Comparison of ENCODE assay signal across 29 cellular contexts in genomic region chr19:50181121-50181520, GRCh38. TPM values are rescaled to one million over a fixed set of nuclear protein-coding genes. Genes with fewer than 3 reads are reported as not detected.
DNase-seq lines count a peak whose midpoint lies in the region; ATAC-seq, FAIRE-seq and TF ChIP-seq lines count a peak whose summit lies in the region.
"Had no signal": no experiment of that assay in that cellular context is flagged by ENCODE, and none has a peak within 500 bp of the region (broad histone marks: within the 10 kb centered on the region; RNA-seq: fewer than 3 reads in every experiment).

No MANE protein-coding gene starts in this region.

- ATAC-seq in HepG2 (no peak), right lobe of liver (no peak), K562 (no peak)

- FAIRE-seq in HepG2 (lab: Jason Lieb, UNC) (no peak), K562 (lab: Jason Lieb, UNC) (no peak)
- FAIRE-seq: GM12891, RCC 7860 had no signal

- H3K4me1 ChIP-seq in HepG2 (ENCODE audit: insufficient read depth, low read length): no peaks in the 10 kb centered on the region
- no peaks in the 10 kb centered on the region for H3K4me1 ChIP-seq in right lobe of liver
- H3K4me1 ChIP-seq in K562 (replicated peaks in 1 of 2; ENCODE audit: control insufficient read depth in 2 of 2, insufficient read depth in 2 of 2, low read length in 2 of 2): no peaks in the 10 kb centered on the region
- no peaks in the 10 kb centered on the region for H3K4me1 ChIP-seq in uterus
- H3K4me1 ChIP-seq: Caco-2 had no signal

- DNase-seq in HepG2 (ENCODE audit: low spot score): no peak
- no peak for DNase-seq in right lobe of liver
- no peak for DNase-seq in K562 (ENCODE audit: extremely low read depth in 1 of 4, low spot score in 3 of 4)
- DNase-seq in left kidney (ENCODE audit: low read depth, low spot score): peak; percentile 40
- no peak for DNase-seq in uterus
- no peak for DNase-seq in NCI-H187 (lab: John Stamatoyannopoulos, UW)
- no peak for DNase-seq in activated naive CD4-positive, alpha-beta T cell (lab: John Stamatoyannopoulos, UW)
- DNase-seq: C1 segment of cervical spinal cord; Caco-2; CD4-positive, alpha-beta memory T cell; DMS 273 treated with DMSO at 0.1 percent for 48 hours; DMS79; EL; GDM1; H7; KG1; MG63; NCI-H1436 treated with DMSO at 0.1 percent for 48 hours; NCI-H1930; NCI-H2107; NCI-H524 treated with DMSO at 0.1 percent for 48 hours; NCI-H82; SIG-M5 had no signal

- no peaks in the 10 kb centered on the region for H3K79me2 ChIP-seq in HepG2 (ENCODE audit: insufficient read depth, low read length)
- H3K79me2 ChIP-seq in K562 (ENCODE audit: control insufficient read depth, insufficient read depth, low read length): no peaks in the 10 kb centered on the region

- TF ChIP-seq POLR2A in HepG2 (IDR thresholded peaks at IDR 0.05; ENCODE audit: insufficient read depth in 1 of 2, low read depth in 2 of 2, low read length in 2 of 2): no peak
- TF ChIP-seq POLR2A in right lobe of liver (IDR thresholded peaks at IDR 0.05): no peak
- no peak for TF ChIP-seq POLR2A in K562 (conservative IDR thresholded peaks at IDR 0.05)
- TF ChIP-seq POLR2A in uterus (IDR thresholded peaks at IDR 0.05): no peak

- H3K9me3 ChIP-seq in HepG2 (ENCODE audit: low read length) (no peaks in the 10 kb centered on the region), right lobe of liver (no peaks in the 10 kb centered on the region), K562 (replicated peaks; ENCODE audit: control insufficient read depth, insufficient read depth, low read depth, low read length) (no peaks in the 10 kb centered on the region), uterus (peaks cover 0 to 3% of the 10 kb centered on the region in 2 donors)
- H3K9me3 ChIP-seq: MG63 had no signal

- POLR2A ChIA-PET in HepG2 (lab: Yijun Ruan, JAX) (no interaction called here), K562 (lab: Yijun Ruan, JAX) (interaction anchor here (1.4 kb wide), 1 partner anchor 8 kb away, joined by 4 read pairs; no protein-coding TSS in a partner anchor)

- no peaks in the 10 kb centered on the region for H3K9me1 ChIP-seq in K562 (ENCODE audit: control insufficient read depth, insufficient read depth, low read length)

- H3K4me2 ChIP-seq in HepG2 (ENCODE audit: low read depth, low read length): no peak overlapping the region
- no peak overlapping the region for H3K4me2 ChIP-seq in K562 (ENCODE audit: insufficient read depth, low read length)

- no TSS peak for BruUV-seq in HepG2 (replicated peaks; lab: Mats Ljungman, UMichigan)
- no TSS peak for BruUV-seq in K562 (replicated peaks; lab: Mats Ljungman, UMichigan)

- CTCF ChIA-PET in HepG2 (lab: Yijun Ruan, JAX; ENCODE audit: low intra/inter-chr PET ratio, low total read pairs): no interaction called here
- CTCF ChIA-PET in K562 (lab: Yijun Ruan, JAX; ENCODE audit: low intra/inter-chr PET ratio): interaction anchor here (0.6 kb wide), 1 partner anchor 56 kb away, joined by 3 read pairs; no protein-coding TSS in a partner anchor

- in situ Hi-C loops in HepG2 (cut with HindIII; ENCODE audit: extremely low pct_ligation_motif_present, low pct_unique_long_range_greater_than_20kb) (no loop called here), K562 (cut with MboI) (no loop called here)

- intact Hi-C loops in HepG2 (cut with micrococcal nuclease; ENCODE audit: unreplicated experiment) (no loop called here), right lobe of liver (cut with DNase I) (no loop called here), K562 (cut with micrococcal nuclease) (no loop called here), uterus (cut with DNase I; ENCODE audit: low total_unique reads) (no loop called here)

- no peak overlapping the region for H2AFZ ChIP-seq in HepG2 (ENCODE audit: low read length)
- H2AFZ ChIP-seq in K562 (ENCODE audit: low read depth, low read length): no peak overlapping the region

- H3K9ac ChIP-seq in HepG2 (ENCODE audit: insufficient read depth, low read depth, low read length) (no peak overlapping the region), K562 (ENCODE audit: insufficient read depth in 1 of 2, low read depth in 2 of 2, low read length in 2 of 2) (no peak overlapping the region)

- H4K20me1 ChIP-seq in HepG2 (ENCODE audit: insufficient read depth, low read length) (no peaks in the 10 kb centered on the region), K562 (replicated peaks; ENCODE audit: control insufficient read depth, insufficient read depth, low read length) (no peaks in the 10 kb centered on the region)

- TF ChIP-seq CTCF in HepG2 (CRISPR knock-in tag; IDR thresholded peaks at IDR 0.05) (no peak), right lobe of liver (IDR thresholded peaks at IDR 0.05) (no peak), K562 (IDR thresholded peaks at IDR 0.05 in 2 of 3, conservative IDR thresholded peaks at IDR 0.05 in 1 of 3; ENCODE audit: insufficient read depth in 2 of 3, low read depth in 1 of 3, low read length in 3 of 3) (no peak), uterus (IDR thresholded peaks at IDR 0.05) (no peak)

- no peak overlapping the region for H3K4me3 ChIP-seq in HepG2 (replicated peaks in 1 of 3; ENCODE audit: insufficient read depth in 1 of 3, low read depth in 2 of 3, low read length in 3 of 3)
- no peak overlapping the region for H3K4me3 ChIP-seq in right lobe of liver
- H3K4me3 ChIP-seq in K562: no peak overlapping the region
- no peak overlapping the region for H3K4me3 ChIP-seq in uterus
- H3K4me3 ChIP-seq: MG63, SK-N-MC had no signal

- H3K27me3 ChIP-seq in HepG2 (ENCODE audit: control insufficient read depth in 1 of 2, insufficient read depth in 2 of 2, low read length in 2 of 2) (peaks cover 0 to 2% of the 10 kb centered on the region in 2 experiments; a peak in 1 of 5 replicates), right lobe of liver (no peaks in the 10 kb centered on the region), K562 (ENCODE audit: control insufficient read depth in 2 of 2, insufficient read depth in 2 of 2, low read length in 2 of 2) (no peaks in the 10 kb centered on the region; a peak in 1 of 5 replicates), uterus (no peaks in the 10 kb centered on the region)

- 22% methylated on average over 5 of the region's 5 CpGs for WGBS in HepG2 (ENCODE audit: low lambda C conversion rate)
- WGBS in right lobe of liver (ENCODE audit: insufficient coverage, low coverage, low lambda C conversion rate, missing lambda C conversion rate): 49% methylated on average over 5 of the region's 5 CpGs
- WGBS in K562 (ENCODE audit: insufficient coverage, low coverage, missing lambda C conversion rate): 7% methylated on average over 5 of the region's 5 CpGs

- TF ChIP-seq EP300 in HepG2 (IDR thresholded peaks at IDR 0.05; ENCODE audit: low read depth in 2 of 2, low read length in 2 of 2): no peak
- no peak for TF ChIP-seq EP300 in HepG2 (CRISPR knock-in tag; IDR thresholded peaks at IDR 0.05; ENCODE audit: borderline replicate concordance)
- TF ChIP-seq EP300 in K562 (IDR thresholded peaks at IDR 0.05; ENCODE audit: low read length): no peak

- TF ChIP-seq RAD21 in HepG2 (CRISPR knock-in tag; IDR thresholded peaks at IDR 0.05) (no peak), K562 (CRISPR knock-in tag; conservative IDR thresholded peaks at IDR 0.05 in 1 of 2, IDR thresholded peaks at IDR 0.05 in 1 of 2) (no peak)

- H3K36me3 ChIP-seq in HepG2 (replicated peaks in 1 of 2; ENCODE audit: control insufficient read depth in 1 of 2, insufficient read depth in 2 of 2, low read length in 2 of 2): no peaks in the 10 kb centered on the region
- H3K36me3 ChIP-seq in right lobe of liver: no peaks in the 10 kb centered on the region
- no peaks in the 10 kb centered on the region for H3K36me3 ChIP-seq in K562 (ENCODE audit: control insufficient read depth, insufficient read depth, low read length)
- no peaks in the 10 kb centered on the region for H3K36me3 ChIP-seq in uterus
- H3K36me3 ChIP-seq: MG63 had no signal

- H3K27ac ChIP-seq in HepG2 (ENCODE audit: extremely low read length, insufficient read depth, low read length): no peak overlapping the region
- no peak overlapping the region for H3K27ac ChIP-seq in right lobe of liver
- H3K27ac ChIP-seq in K562 (ENCODE audit: extremely low read depth, low read depth, low read length): no peak overlapping the region
- H3K27ac ChIP-seq in uterus: no peak overlapping the region
- H3K27ac ChIP-seq: SK-N-MC had no signal

RNA-seq across cellular contexts. Expression of gene IZUMO2, which starts 18.0 kb away (rescaled TPM):
- total RNA-seq in HepG2 (2016; rRNA removed; fragmentation: Illumina TruSeq; extraction: Trizol) (not detected in 2 replicates), right lobe of liver (not detected), K562 (2014; rRNA removed) (not detected in 2 replicates), K562 (2014; rRNA removed; fragmentation: Illumina TruSeq; extraction: Trizol) (not detected in 2 replicates), K562 (2015; rRNA removed; fragmentation: Illumina TruSeq; extraction: Trizol) (not detected in 2 replicates), K562 (2021) (not detected in 2 replicates), uterus (not detected)
- not detected in 2 replicates for total RNA-seq in HepG2 (2016; cell fraction: cytosol; rRNA removed; fragmentation: Illumina TruSeq; extraction: Trizol; ENCODE audit: low read depth)
- total RNA-seq in HepG2 (2016; cell fraction: insoluble cytoplasmic fraction; rRNA removed; fragmentation: Illumina TruSeq; extraction: Trizol): not detected in 2 replicates
- not detected in 2 replicates for total RNA-seq in HepG2 (2016; cell fraction: membrane; rRNA removed; fragmentation: Illumina TruSeq; extraction: Trizol)
- not detected in 2 replicates for total RNA-seq in HepG2 (2016; cell fraction: nucleus; rRNA removed; fragmentation: Illumina TruSeq; extraction: Trizol)
- polyA plus RNA-seq in HepG2 (2011; rRNA removed) (not detected in 2 replicates), K562 (2011; rRNA removed) (not detected in 2 replicates), K562 (2014; fragmentation: Illumina TruSeq; extraction: Trizol) (not detected in 2 replicates), K562 (2014; fragmentation: Nextera tagmentation; extraction: Ambion mirVana) (not detected), K562 (2014; rRNA removed) (not detected in 2 replicates)
- not detected in 2 replicates for polyA plus RNA-seq in HepG2 (2011; cell fraction: cytosol; rRNA removed)
- polyA plus RNA-seq in HepG2 (2011; cell fraction: nucleus; rRNA removed): not detected in 2 replicates
- polyA plus RNA-seq in HepG2 (2012): not detected in 2 replicates
- polyA plus RNA-seq in HepG2 (2016; cell fraction: cytosol; fragmentation: Illumina TruSeq; extraction: Trizol; ENCODE audit: low read depth): not detected in 2 replicates
- not detected in 2 replicates for polyA plus RNA-seq in HepG2 (2016; cell fraction: insoluble cytoplasmic fraction; fragmentation: Illumina TruSeq; extraction: Trizol; ENCODE audit: low read depth)
- polyA plus RNA-seq in HepG2 (2016; cell fraction: membrane; fragmentation: Illumina TruSeq; extraction: Trizol; ENCODE audit: low read depth): not detected in 2 replicates
- not detected in 2 replicates for polyA plus RNA-seq in HepG2 (2016; cell fraction: nucleus; fragmentation: Illumina TruSeq; extraction: Trizol; ENCODE audit: insufficient read depth, low read depth)
- not detected in 2 replicates for polyA minus RNA-seq in HepG2 (2011; rRNA and poly(A)+ RNA removed; ENCODE audit: low replicate concordance)
- polyA minus RNA-seq in HepG2 (2011; cell fraction: cytosol; rRNA and poly(A)+ RNA removed): not detected in 2 replicates
- polyA minus RNA-seq in HepG2 (2011; cell fraction: nucleus; rRNA and poly(A)+ RNA removed): not detected in 2 replicates
- total RNA-seq in K562 (2011; cell fraction: chromatin; rRNA removed; ENCODE audit: low replicate concordance): not detected in 2 replicates
- total RNA-seq in K562 (2011; cell fraction: nucleolus; rRNA removed): not detected in 2 replicates
- not detected in 2 replicates for total RNA-seq in K562 (2011; cell fraction: nucleoplasm; rRNA removed)
- polyA plus RNA-seq in K562 (2011; cell fraction: cytosol; rRNA removed): not detected in 2 replicates
- polyA plus RNA-seq in K562 (2011; cell fraction: nucleus; rRNA removed): not detected in 2 replicates
- not detected in 2 replicates for polyA plus RNA-seq in K562 (2012)
- polyA minus RNA-seq in K562 (2011; rRNA and poly(A)+ RNA removed): not detected in 2 replicates
- not detected in 2 replicates for polyA minus RNA-seq in K562 (2011; cell fraction: cytosol; rRNA and poly(A)+ RNA removed)
- not detected in 2 replicates for polyA minus RNA-seq in K562 (2011; cell fraction: nucleus; rRNA and poly(A)+ RNA removed)
- total RNA-seq: A673; Caco-2; CD4-positive, alpha-beta memory T cell; H7; HT-29; T-helper 1 cell treated with Interleukin-12 subunit alpha and Interleukin-12 subunit beta and Interleukin-4 antibody, amounts not matched to agents 30 ng/mL and 1 ng/mL, for 36 hours had no signal
- polyA plus RNA-seq: CD4-positive, alpha-beta memory T cell had no signal

RNA-seq across cellular contexts. Expression of gene MYH14, which starts 22.3 kb away (rescaled TPM):
- 5.5 and 6.4 TPM in 2 replicates for total RNA-seq in HepG2 (2016; rRNA removed; fragmentation: Illumina TruSeq; extraction: Trizol)
- total RNA-seq in HepG2 (2016; cell fraction: cytosol; rRNA removed; fragmentation: Illumina TruSeq; extraction: Trizol; ENCODE audit: low read depth): 0.53 and 0.61 TPM in 2 replicates
- 4.9 and 6.5 TPM in 2 replicates for total RNA-seq in HepG2 (2016; cell fraction: insoluble cytoplasmic fraction; rRNA removed; fragmentation: Illumina TruSeq; extraction: Trizol)
- total RNA-seq in HepG2 (2016; cell fraction: membrane; rRNA removed; fragmentation: Illumina TruSeq; extraction: Trizol): 2.1 and 2.4 TPM in 2 replicates
- total RNA-seq in HepG2 (2016; cell fraction: nucleus; rRNA removed; fragmentation: Illumina TruSeq; extraction: Trizol): 4.0 and 5.6 TPM in 2 replicates
- polyA plus RNA-seq in HepG2 (2011; rRNA removed): 5.8 and 8.0 TPM in 2 replicates
- polyA plus RNA-seq in HepG2 (2011; cell fraction: cytosol; rRNA removed): 5.0 and 5.4 TPM in 2 replicates
- 15.1 and 15.8 TPM in 2 replicates for polyA plus RNA-seq in HepG2 (2011; cell fraction: nucleus; rRNA removed)
- 5.1 and 8.9 TPM in 2 replicates for polyA plus RNA-seq in HepG2 (2012)
- 0.88 and 1.1 TPM in 2 replicates for polyA plus RNA-seq in HepG2 (2016; cell fraction: cytosol; fragmentation: Illumina TruSeq; extraction: Trizol; ENCODE audit: low read depth)
- polyA plus RNA-seq in HepG2 (2016; cell fraction: insoluble cytoplasmic fraction; fragmentation: Illumina TruSeq; extraction: Trizol; ENCODE audit: low read depth): 6.6 and 11.4 TPM in 2 replicates
- polyA plus RNA-seq in HepG2 (2016; cell fraction: membrane; fragmentation: Illumina TruSeq; extraction: Trizol; ENCODE audit: low read depth): 1.4 and 1.7 TPM in 2 replicates
- polyA plus RNA-seq in HepG2 (2016; cell fraction: nucleus; fragmentation: Illumina TruSeq; extraction: Trizol; ENCODE audit: insufficient read depth, low read depth): 14.3 and 14.6 TPM in 2 replicates
- 22.4 TPM in 1 of 2 replicates, not detected in the other for polyA minus RNA-seq in HepG2 (2011; rRNA and poly(A)+ RNA removed; ENCODE audit: low replicate concordance)
- polyA minus RNA-seq in HepG2 (2011; cell fraction: cytosol; rRNA and poly(A)+ RNA removed): 11.9 and 12.9 TPM in 2 replicates
- 9.0 TPM in 2 replicates for polyA minus RNA-seq in HepG2 (2011; cell fraction: nucleus; rRNA and poly(A)+ RNA removed)
- total RNA-seq in right lobe of liver: 10 to 100 TPM; 49.1 to 89.0 (median 65.8) TPM
- 0.69 and 0.90 TPM in 2 replicates for total RNA-seq in K562 (2011; cell fraction: chromatin; rRNA removed; ENCODE audit: low replicate concordance)
- 0.50 and 1.1 TPM in 2 replicates for total RNA-seq in K562 (2011; cell fraction: nucleolus; rRNA removed)
- 0.95 and 1.1 TPM in 2 replicates for total RNA-seq in K562 (2011; cell fraction: nucleoplasm; rRNA removed)
- total RNA-seq in K562 (2014; rRNA removed): 0.32 and 0.41 TPM in 2 replicates
- 0.04 and 0.06 TPM in 2 replicates for total RNA-seq in K562 (2014; rRNA removed; fragmentation: Illumina TruSeq; extraction: Trizol)
- 0.07 and 0.19 TPM in 2 replicates for total RNA-seq in K562 (2015; rRNA removed; fragmentation: Illumina TruSeq; extraction: Trizol)
- 0.74 and 0.86 TPM in 2 replicates for total RNA-seq in K562 (2021)
- polyA plus RNA-seq in K562 (2011; rRNA removed): 0.14 and 0.15 TPM in 2 replicates
- polyA plus RNA-seq in K562 (2011; cell fraction: cytosol; rRNA removed): 0.24 TPM in 2 replicates
- polyA plus RNA-seq in K562 (2011; cell fraction: nucleus; rRNA removed): 0.14 and 0.43 TPM in 2 replicates
- polyA plus RNA-seq in K562 (2012): 0.31 and 0.78 TPM in 2 replicates
- 0.19 and 0.53 TPM in 2 replicates for polyA plus RNA-seq in K562 (2014; fragmentation: Illumina TruSeq; extraction: Trizol)
- polyA plus RNA-seq in K562 (2014; fragmentation: Nextera tagmentation; extraction: Ambion mirVana): not detected
- polyA plus RNA-seq in K562 (2014; rRNA removed): 0.23 and 0.40 TPM in 2 replicates
- 0.03 and 0.35 TPM in 2 replicates for polyA minus RNA-seq in K562 (2011; rRNA and poly(A)+ RNA removed)
- polyA minus RNA-seq in K562 (2011; cell fraction: cytosol; rRNA and poly(A)+ RNA removed): not detected in 2 replicates
- polyA minus RNA-seq in K562 (2011; cell fraction: nucleus; rRNA and poly(A)+ RNA removed): 0.13 and 0.44 TPM in 2 replicates
- total RNA-seq in uterus: 10 to 100 TPM in 1 of 4 donors, 1 to 10 TPM in 2, under 1 TPM in 1; 0.77 to 22.1 (median 1.4) TPM
- total RNA-seq: CD4-positive, alpha-beta memory T cell; T-helper 1 cell treated with Interleukin-12 subunit alpha and Interleukin-12 subunit beta and Interleukin-4 antibody, amounts not matched to agents 30 ng/mL and 1 ng/mL, for 36 hours had no signal
- polyA plus RNA-seq: CD4-positive, alpha-beta memory T cell had no signal

Comparison
In these comparisons a context has a peak if more than half of its experiments do, and no peak if none do; other contexts are left out.
1. Of the 241 proteins assayed by ChIP-seq in both HepG2 and K562: peak only in HepG2: none; only in K562: none; in both: CEBPB and CEBPG; in neither: 239.